21 cellular contexts compared by ENCODE assay signal in genomic region chr1:7346070-7346596, GRCh38.
"Had no signal": no experiment of that assay in that cellular context is flagged by ENCODE, and none has a peak within 500 bp of the region (broad histone marks: within the 10 kb centered on the region; RNA-seq: fewer than 3 reads in every experiment).

No MANE protein-coding gene starts in this region.

- ATAC-seq: activated CD4-positive, alpha-beta T cell treated with anti-CD3 and anti-CD28 coated beads for 36 hours; activated T-cell treated with anti-CD3 and anti-CD28 coated beads, Interleukin-2, amount 50 U/mL, for 72 hours; lower lobe of right lung; sciatic nerve; T-cell had no signal

- H3K27ac ChIP-seq: lower lobe of right lung, neutrophil had no signal

- FAIRE-seq: bronchial epithelial cell, colon, endothelial cell of umbilical vein had no signal

- H3K4me1 Mint-ChIP-seq: activated CD4-positive, alpha-beta memory T cell treated with anti-CD3 and anti-CD28 coated beads, Interleukin-2, amount 10 ng/mL, durations not matched to agents 7 days and 5 days; activated CD4-positive, alpha-beta T cell treated with anti-CD3 and anti-CD28 coated beads for 36 hours; activated naive CD8-positive, alpha-beta T cell treated with anti-CD3 and anti-CD28 coated beads, Interleukin-2, amount 10 ng/mL, durations not matched to agents 7 days and 5 days; immature natural killer cell; naive B cell; T-cell had no signal

- H3K9me3 Mint-ChIP-seq: activated CD4-positive, alpha-beta memory T cell treated with anti-CD3 and anti-CD28 coated beads, Interleukin-2, amount 10 ng/mL, durations not matched to agents 7 days and 5 days; activated T-cell treated with anti-CD3 and anti-CD28 coated beads, Interleukin-2, amount 50 U/mL, for 72 hours; immature natural killer cell; T-cell had no signal

- H3K4me3 Mint-ChIP-seq: activated CD4-positive, alpha-beta memory T cell treated with anti-CD3 and anti-CD28 coated beads, Interleukin-2, amount 10 ng/mL, durations not matched to agents 7 days and 5 days; activated CD4-positive, alpha-beta T cell treated with anti-CD3 and anti-CD28 coated beads for 36 hours; activated naive CD8-positive, alpha-beta T cell treated with anti-CD3 and anti-CD28 coated beads, Interleukin-2, amount 10 ng/mL, durations not matched to agents 7 days and 5 days; activated T-cell treated with anti-CD3 and anti-CD28 coated beads, Interleukin-2, amount 50 U/mL, for 72 hours; immature natural killer cell; naive B cell; T-cell had no signal

- H3K9me3 ChIP-seq: lower lobe of right lung, neutrophil had no signal

- DNase-seq: activated CD4-positive, alpha-beta memory T cell treated with anti-CD3 and anti-CD28 coated beads, Interleukin-2, amount 10 ng/mL, durations not matched to agents 7 days and 5 days; activated CD4-positive, alpha-beta T cell treated with anti-CD3 and anti-CD28 coated beads for 36 hours; activated CD8-positive, alpha-beta memory T cell treated with anti-CD3 and anti-CD28 coated beads, Interleukin-2, amount 50 U/mL, for 4 hours; activated gamma-delta T cell treated with Interleukin-2 at 50 U/mL for 16 hours; activated naive CD8-positive, alpha-beta T cell treated with anti-CD3 and anti-CD28 coated beads, Interleukin-2, amount 10 ng/mL, durations not matched to agents 7 days and 5 days; activated T-cell treated with anti-CD3 and anti-CD28 coated beads, Interleukin-2, amount 50 U/mL, for 72 hours; anterior cingulate cortex; immature natural killer cell; lower lobe of right lung; midbrain; naive B cell; stimulated activated CD4-positive, alpha-beta T cell treated with anti-CD3 and anti-CD28 coated beads, Interleukin-2, amount 100 ng/mL, for 24 hours; stimulated activated naive CD4-positive, alpha-beta T cell; T-cell; T1000; trophoblast cell had no signal

- H3K36me3 Mint-ChIP-seq: activated naive CD8-positive, alpha-beta T cell treated with anti-CD3 and anti-CD28 coated beads, Interleukin-2, amount 10 ng/mL, durations not matched to agents 7 days and 5 days; immature natural killer cell; naive B cell; T-cell had no signal

- H3K36me3 ChIP-seq: lower lobe of right lung, neutrophil had no signal

- H3K27me3 Mint-ChIP-seq: activated CD4-positive, alpha-beta memory T cell treated with anti-CD3 and anti-CD28 coated beads, Interleukin-2, amount 10 ng/mL, durations not matched to agents 7 days and 5 days; activated CD4-positive, alpha-beta T cell treated with anti-CD3 and anti-CD28 coated beads for 36 hours had no signal

- H3K27me3 ChIP-seq: neutrophil had no signal

- H3K4me1 ChIP-seq: lower lobe of right lung had no signal

- H3K27ac Mint-ChIP-seq: activated CD4-positive, alpha-beta memory T cell treated with anti-CD3 and anti-CD28 coated beads, Interleukin-2, amount 10 ng/mL, durations not matched to agents 7 days and 5 days; activated CD4-positive, alpha-beta T cell treated with anti-CD3 and anti-CD28 coated beads for 36 hours; activated naive CD8-positive, alpha-beta T cell treated with anti-CD3 and anti-CD28 coated beads, Interleukin-2, amount 10 ng/mL, durations not matched to agents 7 days and 5 days; activated T-cell treated with anti-CD3 and anti-CD28 coated beads, Interleukin-2, amount 50 U/mL, for 72 hours; immature natural killer cell; T-cell had no signal

- H3K4me3 ChIP-seq: lower lobe of right lung had no signal
